8 cellular contexts compared by ENCODE assay signal in genomic region chr14:99603965-99604765, GRCh38. TPM values are rescaled to one million over a fixed set of nuclear protein-coding genes. Genes with fewer than 3 reads are reported as not detected.
A peak's percentile ranks its signal among the peaks of the same experiment; 100 is the strongest.
DNase-seq lines count a peak whose midpoint lies in the region; ATAC-seq and TF ChIP-seq lines count a peak whose summit lies in the region.

Gene CCDC85C, minus strand, starts transcription at chr14:99604207. Its CDS starts 248 bp downstream, at chr14:99603959.

- H3K4me1 ChIP-seq in SJCRH30 = peaks cover 15% of the 10 kb centered on the region
- peaks cover 15% of the 10 kb centered on the region for H3K4me1 ChIP-seq in foreskin keratinocyte

- H3K36me3 ChIP-seq in H7 (replicated peaks; ENCODE audit: control insufficient read depth, insufficient read depth, low read length) (no peaks in the 10 kb centered on the region), SJCRH30 (no peaks in the 10 kb centered on the region), neural cell (ENCODE audit: insufficient read depth, low read length) (no peaks in the 10 kb centered on the region)

- H3K27me3 Mint-ChIP-seq in stimulated activated naive CD8-positive, alpha-beta T cell treated with anti-CD3 and anti-CD28 coated beads, Interleukin-15, Interleukin-2, amounts not matched to agents 100 ng/mL and 50 ng/mL, for 24 hours = peaks cover 5% of the 10 kb centered on the region

- peaks cover 37% of the 10 kb centered on the region for H3K79me2 ChIP-seq in neural cell (replicated peaks; ENCODE audit: insufficient read depth, low read length)

- peak within 1 kb of the TSS; percentile 16 for H3K27ac Mint-ChIP-seq in stimulated activated naive CD8-positive, alpha-beta T cell treated with anti-CD3 and anti-CD28 coated beads, Interleukin-15, Interleukin-2, amounts not matched to agents 100 ng/mL and 50 ng/mL, for 24 hours

- TF ChIP-seq EP300 in neural cell (conservative IDR thresholded peaks at IDR 0.05; ENCODE audit: poor library complexity, severe bottlenecking) = peak; percentile 47

- DNase-seq in Daoy (ENCODE audit: low read depth) (peak; percentile 99), H7 (peak; percentile 100), M059J (ENCODE audit: low read depth) (peak; percentile 87), SJCRH30 (peak; percentile 90 to 94), foreskin keratinocyte (peak; percentile 68 to 83)
- peak; percentile 64 to 96 (median 81) for DNase-seq in activated naive CD4-positive, alpha-beta T cell (lab: John Stamatoyannopoulos, UW)

- H3K4me3 Mint-ChIP-seq in stimulated activated naive CD8-positive, alpha-beta T cell treated with anti-CD3 and anti-CD28 coated beads, Interleukin-15, Interleukin-2, amounts not matched to agents 100 ng/mL and 50 ng/mL, for 24 hours = peak within 1 kb of the TSS; percentile 81

- peak within 1 kb of the TSS; percentile 49 for H3K4me2 ChIP-seq in neural cell (ENCODE audit: low read length)

- H3K9me2 ChIP-seq in neural cell (ENCODE audit: insufficient read depth, low read length) = no peaks in the 10 kb centered on the region

- peak within 1 kb of the TSS; percentile 77 for H3K27ac ChIP-seq in SJCRH30
- peak within 1 kb of the TSS; percentile 26 for H3K27ac ChIP-seq in foreskin keratinocyte
- H3K27ac ChIP-seq in neural cell (ENCODE audit: low read length) = peak within 1 kb of the TSS; percentile 99

- peak within 1 kb of the TSS; percentile 93 for H2AFZ ChIP-seq in neural cell (ENCODE audit: low read depth, low read length)

- H3K4me3 ChIP-seq in H7 (ENCODE audit: insufficient read depth, low read depth, low read length) = peak within 1 kb of the TSS; percentile 78
- H3K4me3 ChIP-seq in SJCRH30 = peak within 1 kb of the TSS; percentile 75
- H3K4me3 ChIP-seq in neural cell (ENCODE audit: low read length) = peak within 1 kb of the TSS; percentile 93

- peaks cover 22% of the 10 kb centered on the region for H3K4me1 Mint-ChIP-seq in stimulated activated naive CD8-positive, alpha-beta T cell treated with anti-CD3 and anti-CD28 coated beads, Interleukin-15, Interleukin-2, amounts not matched to agents 100 ng/mL and 50 ng/mL, for 24 hours (ENCODE audit: low read depth)

- H3F3A ChIP-seq in neural cell (ENCODE audit: insufficient read depth, low read length, poor library complexity, severe bottlenecking) = peaks cover 9% of the 10 kb centered on the region

- H3K9me3 Mint-ChIP-seq in stimulated activated naive CD8-positive, alpha-beta T cell treated with anti-CD3 and anti-CD28 coated beads, Interleukin-15, Interleukin-2, amounts not matched to agents 100 ng/mL and 50 ng/mL, for 24 hours = no peaks in the 10 kb centered on the region

- no peaks in the 10 kb centered on the region for H3K9me3 ChIP-seq in SJCRH30 (replicated peaks)
- no peaks in the 10 kb centered on the region for H3K9me3 ChIP-seq in neural cell (ENCODE audit: low read length)

- H3K36me3 Mint-ChIP-seq in stimulated activated naive CD8-positive, alpha-beta T cell treated with anti-CD3 and anti-CD28 coated beads, Interleukin-15, Interleukin-2, amounts not matched to agents 100 ng/mL and 50 ng/mL, for 24 hours (ENCODE audit: low read depth) = no peaks in the 10 kb centered on the region

- TF ChIP-seq RAD21 in neural cell (conservative IDR thresholded peaks at IDR 0.05) = no peak

- H3K27me3 ChIP-seq in H7 (ENCODE audit: control insufficient read depth, insufficient read depth, low read length) (peaks cover 23% of the 10 kb centered on the region), SJCRH30 (no peaks in the 10 kb centered on the region), foreskin keratinocyte (no peaks in the 10 kb centered on the region), neural cell (ENCODE audit: insufficient read depth, low read depth, low read length) (no peaks in the 10 kb centered on the region)

- no peak for TF ChIP-seq CTCF in foreskin keratinocyte (conservative IDR thresholded peaks at IDR 0.05)
- TF ChIP-seq CTCF in neural cell (IDR thresholded peaks at IDR 0.05; ENCODE audit: poor library complexity, severe bottlenecking) = peak; percentile 34

- peak; percentile 89 for ATAC-seq in foreskin keratinocyte

- H3K9ac ChIP-seq in neural cell (ENCODE audit: low read length) = peak within 1 kb of the TSS; percentile 99

- peaks cover 22% of the 10 kb centered on the region for H4K20me1 ChIP-seq in neural cell (ENCODE audit: insufficient read depth)

TF ChIP-seq in neural cell, 6 proteins besides CTCF, POLR2A, EP300 and RAD21:
- TF ChIP-seq POLR2AphosphoS5 (IDR thresholded peaks at IDR 0.05) (peak; percentile 48), TAF1 (IDR thresholded peaks at IDR 0.05; ENCODE audit: low read depth) (no peak), SMC3 (conservative IDR thresholded peaks at IDR 0.05; ENCODE audit: poor library complexity) (no peak), EZH2 (IDR thresholded peaks at IDR 0.05; ENCODE audit: borderline replicate concordance, insufficient read depth, low read length, poor library complexity, severe bottlenecking) (no peak), REST (IDR thresholded peaks at IDR 0.05; ENCODE audit: borderline replicate concordance) (no peak)
TF ChIP-seq in neural cell: peak in this region for 1.

RNA-seq across cellular contexts. Expression of gene CCDC85C, which starts in this region (rescaled TPM):
- total RNA-seq in Daoy (2014; rRNA removed; shearing (Covaris generic)) = 16.6 and 19.4 TPM in 2 replicates
- total RNA-seq in H7 (2014; rRNA removed; shearing (Covaris generic)) = 44.9 and 50.2 TPM in 2 replicates
- total RNA-seq in M059J (2014; rRNA removed; shearing (Covaris generic)) = 12.8 and 16.2 TPM in 2 replicates
- 12.2 and 12.9 TPM in 2 replicates for total RNA-seq in SJCRH30 (2014; rRNA removed; shearing (Covaris generic))
- 51.9 and 65.2 TPM in 2 replicates for total RNA-seq in foreskin keratinocyte
- polyA plus RNA-seq in foreskin keratinocyte = 26.0 and 35.4 TPM in 2 replicates
- 24.8 and 25.5 TPM in 2 replicates for polyA plus RNA-seq in neural cell
- 34.8 and 37.5 TPM in 2 replicates for polyA minus RNA-seq in neural cell

Comparison
In these comparisons a context has a peak if more than half of its experiments do, and no peak if none do; other contexts are left out.
1. Peak in every context shown above with its lines: DNase-seq, ATAC-seq, H3K4me3 ChIP-seq and H3K27ac ChIP-seq.
2. H3K27ac ChIP-seq: peak in every context shown above with its lines; median percentile 99 in neural cell; 77 in SJCRH30; 26 in foreskin keratinocyte.